31 cellular contexts compared by ENCODE assay signal in the genomic region with DNA sequence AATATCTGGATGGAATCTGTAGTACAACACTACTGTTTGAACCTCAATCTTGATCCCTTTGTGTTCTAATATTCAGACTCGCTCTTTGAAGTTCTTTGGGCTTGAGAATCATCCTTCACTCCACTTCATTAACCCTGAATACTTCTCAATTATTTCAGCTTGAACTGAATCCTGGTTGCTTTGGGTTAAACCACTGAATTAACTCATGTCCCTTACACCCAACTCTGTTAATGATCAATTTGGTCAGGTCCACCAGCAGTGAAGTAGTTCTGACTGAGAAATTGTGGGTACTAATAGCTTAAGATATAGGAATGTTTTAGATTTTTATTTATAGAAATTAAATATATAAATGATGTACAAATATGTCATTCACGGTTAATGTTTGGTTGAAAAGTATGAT.
"Had no signal": no experiment of that assay in that cellular context is flagged by ENCODE, and none has a peak within 500 bp of the region (broad histone marks: within the 10 kb centered on the region; RNA-seq: fewer than 3 reads in every experiment).

No MANE protein-coding gene starts in this region.

- H3K9me3 Mint-ChIP-seq: activated CD4-positive, alpha-beta memory T cell treated with anti-CD3 and anti-CD28 coated beads for 36 hours; activated CD4-positive, alpha-beta T cell treated with anti-CD3 and anti-CD28 coated beads, Interleukin-2, amount 10 ng/mL, durations not matched to agents 24 days and 14 days; activated T-cell treated with anti-CD3 and anti-CD28 coated beads, Interleukin-2, amount 50 U/mL, for 24 hours; activated T-cell treated with anti-CD3 and anti-CD28 coated beads, Interleukin-2, amount 50 U/mL, for 72 hours; dendritic cell treated with granulocyte-macrophage colony-stimulating factor and Interleukin-4, amounts not matched to agents 40 ng/mL and 50 ng/mL, for 4 days had no signal

- H3K4me3 ChIP-seq: breast epithelium, cardiac muscle cell, colonic mucosa, dorsolateral prefrontal cortex had no signal

- H3K27ac ChIP-seq: breast epithelium, cardiac muscle cell, colonic mucosa, dorsolateral prefrontal cortex had no signal

- H3K4me1 Mint-ChIP-seq: activated CD4-positive, alpha-beta T cell treated with anti-CD3 and anti-CD28 coated beads for 36 hours; activated CD4-positive, alpha-beta T cell treated with anti-CD3 and anti-CD28 coated beads, Interleukin-2, amount 10 ng/mL, durations not matched to agents 24 days and 14 days; activated CD8-positive, alpha-beta memory T cell treated with anti-CD3 and anti-CD28 coated beads, Interleukin-2, amount 10 ng/mL, durations not matched to agents 7 days and 5 days; endodermal cell had no signal

- H3K36me3 ChIP-seq: cardiac muscle cell, colonic mucosa had no signal

- H3K36me3 Mint-ChIP-seq: activated CD4-positive, alpha-beta memory T cell treated with anti-CD3 and anti-CD28 coated beads for 36 hours; activated CD8-positive, alpha-beta memory T cell treated with anti-CD3 and anti-CD28 coated beads, Interleukin-2, amount 10 ng/mL, durations not matched to agents 7 days and 5 days; activated naive CD8-positive, alpha-beta T cell; brain had no signal

- H3K27ac Mint-ChIP-seq: activated CD4-positive, alpha-beta memory T cell treated with anti-CD3 and anti-CD28 coated beads for 36 hours; activated CD4-positive, alpha-beta T cell treated with anti-CD3 and anti-CD28 coated beads for 36 hours; activated CD4-positive, alpha-beta T cell treated with anti-CD3 and anti-CD28 coated beads, Interleukin-2, amount 10 ng/mL, durations not matched to agents 24 days and 14 days; activated CD8-positive, alpha-beta memory T cell treated with anti-CD3 and anti-CD28 coated beads, Interleukin-2, amount 10 ng/mL, durations not matched to agents 7 days and 5 days; activated CD8-positive, alpha-beta T cell treated with anti-CD3 and anti-CD28 coated beads, Interleukin-2, amount 10 ng/mL, durations not matched to agents 7 days and 5 days; activated naive CD8-positive, alpha-beta T cell; activated T-cell treated with anti-CD3 and anti-CD28 coated beads, Interleukin-2, amount 50 U/mL, for 24 hours; activated T-cell treated with anti-CD3 and anti-CD28 coated beads, Interleukin-2, amount 50 U/mL, for 72 hours; dendritic cell treated with granulocyte-macrophage colony-stimulating factor and Interleukin-4, amounts not matched to agents 40 ng/mL and 50 ng/mL, for 4 days; endodermal cell had no signal

- H3K27me3 ChIP-seq: breast epithelium, cardiac muscle cell, colonic mucosa, dorsolateral prefrontal cortex had no signal

- H3K9me3 ChIP-seq: breast epithelium, colonic mucosa had no signal

- DNase-seq: activated CD4-positive, alpha-beta memory T cell treated with anti-CD3 and anti-CD28 coated beads for 36 hours; activated CD4-positive, alpha-beta T cell treated with anti-CD3 and anti-CD28 coated beads for 36 hours; activated CD4-positive, alpha-beta T cell treated with anti-CD3 and anti-CD28 coated beads, Interleukin-2, amount 10 ng/mL, durations not matched to agents 24 days and 14 days; activated CD4-positive, CD25-positive, alpha-beta regulatory T cell; activated CD4-positive, CD25-positive, alpha-beta regulatory T cell treated with anti-CD3 and anti-CD28 coated beads, Interleukin-2, amount 50 U/mL, for 72 hours; activated CD8-positive, alpha-beta memory T cell treated with anti-CD3 and anti-CD28 coated beads, Interleukin-2, amount 10 ng/mL, durations not matched to agents 7 days and 5 days; activated CD8-positive, alpha-beta memory T cell treated with anti-CD3 and anti-CD28 coated beads, Interleukin-2, amount 50 U/mL, for 4 hours; activated CD8-positive, alpha-beta T cell treated with anti-CD3 and anti-CD28 coated beads, Interleukin-2, amount 10 ng/mL, durations not matched to agents 7 days and 5 days; activated gamma-delta T cell; activated naive CD4-positive, alpha-beta T cell; activated naive CD4-positive, alpha-beta T cell treated with anti-CD3 and anti-CD28 coated beads, Interleukin-2, amount 50 U/mL, for 16 hours; activated T-cell treated with anti-CD3 and anti-CD28 coated beads for 4 hours; activated T-cell treated with anti-CD3 and anti-CD28 coated beads, Interleukin-2, amount 50 U/mL, for 24 hours; activated T-cell treated with anti-CD3 and anti-CD28 coated beads, Interleukin-2, amount 50 U/mL, for 72 hours; amniotic stem cell; anterior cingulate cortex; central memory CD4-positive, alpha-beta T cell; cerebellar nuclear complex; colonic mucosa; dorsolateral prefrontal cortex; effector memory CD4-positive, alpha-beta T cell; endodermal cell; foreskin fibroblast; glutamatergic neuron; T-helper 2 cell had no signal

- H3K27me3 Mint-ChIP-seq: activated CD4-positive, alpha-beta memory T cell treated with anti-CD3 and anti-CD28 coated beads for 36 hours; activated CD4-positive, alpha-beta T cell treated with anti-CD3 and anti-CD28 coated beads for 36 hours; activated CD4-positive, alpha-beta T cell treated with anti-CD3 and anti-CD28 coated beads, Interleukin-2, amount 10 ng/mL, durations not matched to agents 24 days and 14 days; activated CD8-positive, alpha-beta memory T cell treated with anti-CD3 and anti-CD28 coated beads, Interleukin-2, amount 10 ng/mL, durations not matched to agents 7 days and 5 days; activated naive CD8-positive, alpha-beta T cell; activated T-cell treated with anti-CD3 and anti-CD28 coated beads, Interleukin-2, amount 50 U/mL, for 24 hours; dendritic cell treated with granulocyte-macrophage colony-stimulating factor and Interleukin-4, amounts not matched to agents 40 ng/mL and 50 ng/mL, for 4 days had no signal

- H3K4me1 ChIP-seq: breast epithelium, colonic mucosa had no signal

- ATAC-seq: activated CD4-positive, alpha-beta T cell treated with anti-CD3 and anti-CD28 coated beads for 36 hours; activated CD8-positive, alpha-beta memory T cell treated with anti-CD3 and anti-CD28 coated beads, Interleukin-2, amount 10 ng/mL, durations not matched to agents 7 days and 5 days; activated CD8-positive, alpha-beta T cell treated with anti-CD3 and anti-CD28 coated beads, Interleukin-2, amount 10 ng/mL, durations not matched to agents 7 days and 5 days; activated T-cell treated with anti-CD3 and anti-CD28 coated beads, Interleukin-2, amount 50 U/mL, for 72 hours; esophagus mucosa had no signal

- H3K4me3 Mint-ChIP-seq: activated CD4-positive, alpha-beta memory T cell treated with anti-CD3 and anti-CD28 coated beads for 36 hours; activated CD4-positive, alpha-beta T cell treated with anti-CD3 and anti-CD28 coated beads for 36 hours; activated CD4-positive, alpha-beta T cell treated with anti-CD3 and anti-CD28 coated beads, Interleukin-2, amount 10 ng/mL, durations not matched to agents 24 days and 14 days; activated CD8-positive, alpha-beta memory T cell treated with anti-CD3 and anti-CD28 coated beads, Interleukin-2, amount 10 ng/mL, durations not matched to agents 7 days and 5 days; activated CD8-positive, alpha-beta T cell treated with anti-CD3 and anti-CD28 coated beads, Interleukin-2, amount 10 ng/mL, durations not matched to agents 7 days and 5 days; activated naive CD8-positive, alpha-beta T cell; activated T-cell treated with anti-CD3 and anti-CD28 coated beads, Interleukin-2, amount 50 U/mL, for 24 hours; activated T-cell treated with anti-CD3 and anti-CD28 coated beads, Interleukin-2, amount 50 U/mL, for 72 hours; brain; dendritic cell treated with granulocyte-macrophage colony-stimulating factor and Interleukin-4, amounts not matched to agents 40 ng/mL and 50 ng/mL, for 4 days; endodermal cell had no signal
